In the genomic region with DNA sequence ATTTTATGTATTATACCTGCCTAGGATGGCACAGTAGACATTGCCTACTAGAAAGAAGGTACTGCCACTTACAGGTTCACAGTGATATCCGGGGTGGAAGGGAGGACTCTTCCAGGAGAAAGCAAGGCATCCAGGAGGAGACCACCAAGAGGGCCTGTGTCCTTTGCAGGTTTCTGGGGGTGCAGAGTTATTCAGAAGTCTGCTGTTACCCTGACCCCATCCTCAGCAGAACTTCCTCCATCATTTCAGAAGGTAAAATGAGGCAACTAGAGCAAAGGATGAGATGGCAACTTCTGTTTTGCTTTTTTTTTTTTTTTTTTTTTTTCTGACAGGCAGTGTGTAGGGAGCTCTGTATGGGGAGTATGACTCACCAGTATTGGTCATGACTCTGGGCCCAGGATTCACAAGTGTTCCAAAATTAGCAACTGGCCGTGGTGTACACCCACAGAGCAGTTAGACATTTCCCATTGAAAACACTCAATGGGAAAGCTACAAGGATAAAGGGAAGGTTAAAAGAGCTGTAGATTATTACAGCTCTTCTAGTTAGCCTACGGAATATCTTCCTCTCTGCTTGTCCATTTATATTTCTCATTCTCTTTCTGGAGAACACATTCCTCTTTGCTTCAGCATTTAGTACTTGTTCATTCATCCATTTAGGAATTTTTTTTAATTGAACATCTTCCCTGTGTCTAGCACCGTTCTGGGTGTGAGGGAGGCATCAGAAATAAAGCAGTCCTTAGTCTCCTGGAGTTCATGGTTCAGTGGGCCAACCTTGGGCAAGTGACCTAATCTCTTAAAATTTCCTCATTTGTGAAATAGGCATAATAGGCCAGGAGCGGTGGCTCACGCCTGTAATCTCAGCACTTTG, we compare ENCODE assay signal across 7 cellular contexts. TPM values are rescaled to one million over a fixed set of nuclear protein-coding genes. Genes with fewer than 3 reads are reported as not detected.
A peak's percentile ranks its signal among the peaks of the same experiment; 100 is the strongest.
DNase-seq lines count a peak whose midpoint lies in the region; ATAC-seq and TF ChIP-seq lines count a peak whose summit lies in the region.

No MANE protein-coding gene starts in this region.

- H3K9me3 ChIP-seq in HCT116 (ENCODE audit: control insufficient read depth in 1 of 2, insufficient read depth in 1 of 2, low read depth in 1 of 2, low read length in 2 of 2) (no peaks in the 10 kb centered on the region), adipocyte (ENCODE audit: control insufficient read depth, low read length) (no peaks in the 10 kb centered on the region), stomach (no peaks in the 10 kb centered on the region)

- peak; percentile 73 for DNase-seq in HCT116 (ENCODE audit: low read depth, low spot score)
- DNase-seq in MV-4-11 (lab: John Stamatoyannopoulos, UW) = peak; percentile 96
- peak; percentile 92 for DNase-seq in adipocyte (ENCODE audit: low read depth)
- peak; percentile 57 for DNase-seq in inferior parietal cortex (ENCODE audit: extremely low spot score)
- no peak for DNase-seq in stomach
- no peak for DNase-seq in cerebellar cortex (ENCODE audit: low spot score)

- H3K4me3 ChIP-seq in HCT116 (replicated peaks in 1 of 2; ENCODE audit: low read depth in 1 of 2, low read length in 2 of 2) (peak overlapping the region; percentile 11 to 46; a peak in 3 of 4 replicates), adipocyte (ENCODE audit: low read length) (peak overlapping the region; percentile 28), stomach (no peak overlapping the region)

- 0 out of 2 replicates have a peak, but pooled peaks have one; percentile 3 for TF ChIP-seq RAD21 in HCT116 (IDR thresholded peaks at IDR 0.05; ENCODE audit: low read depth)

- no peaks in the 10 kb centered on the region for H3K9me2 ChIP-seq in HCT116 (ENCODE audit: insufficient read depth)

- CTCF ChIA-PET in HCT116 (lab: Charles Lee) = interaction anchor here (0.6 kb wide), 1 partner anchor 57 kb away, joined by 3 read pairs; no protein-coding TSS in a partner anchor

- peak overlapping the region; percentile 60; the same call in 1 of the 2 replicates for H3K27ac ChIP-seq in HCT116 (ENCODE audit: low read depth, low read length)
- peak overlapping the region; percentile 12 to 87 (median 72) for H3K27ac ChIP-seq in stomach

- intact Hi-C loops in HCT116 (cut with micrococcal nuclease) (no loop called here), stomach (cut with DNase I; ENCODE audit: low total_unique reads) (no loop called here)

- no TSS peak for BruUV-seq in HCT116 (replicated peaks; lab: Mats Ljungman, UMichigan)

- TF ChIP-seq EP300 in stomach (IDR thresholded peaks at IDR 0.05) = no peak

- POLR2A ChIA-PET in HCT116 (lab: Charles Lee) = interaction anchor here (0.7 kb wide), 1 partner anchor 9 kb away, joined by 3 read pairs; no protein-coding TSS in a partner anchor

- TF ChIP-seq POLR2A in HCT116 (IDR thresholded peaks at IDR 0.05; ENCODE audit: borderline replicate concordance, extremely low read depth, insufficient read depth, insufficient read length) (no peak), stomach (IDR thresholded peaks at IDR 0.05) (no peak)

- 66 to 75% (median 72%) methylated on average over 6 of the region's 6 CpGs for WGBS in stomach, 5 donors

- RAD21 ChIA-PET in HCT116 (lab: Charles Lee; ENCODE audit: low non-redundant PET in 1 of 2, low total read pairs in 2 of 2, uncharacterized antibody in 2 of 2, unreplicated experiment in 2 of 2) = no interaction called here

- no peak for TF ChIP-seq CTCF in HCT116 (IDR thresholded peaks at IDR 0.05 in 2 of 3, conservative IDR thresholded peaks at IDR 0.05 in 1 of 3; ENCODE audit: borderline replicate concordance in 1 of 3, insufficient read depth in 1 of 3, low read depth in 2 of 3, low read length in 2 of 3)
- no peak for TF ChIP-seq CTCF in stomach (IDR thresholded peaks at IDR 0.05)

- H3K79me2 ChIP-seq in HCT116 (ENCODE audit: insufficient read depth, low read length) = no peaks in the 10 kb centered on the region

- H3K4me1 ChIP-seq in HCT116 (ENCODE audit: control insufficient read depth in 1 of 2, insufficient read depth in 2 of 2, low read length in 2 of 2) (peaks cover 30 to 54% of the 10 kb centered on the region in 2 experiments), adipocyte (ENCODE audit: control insufficient read depth, insufficient read depth, low read length) (peaks cover 30% of the 10 kb centered on the region), stomach (peaks cover 29 to 65% (median 50%) of the 10 kb centered on the region in 4 donors)

- H4K20me1 ChIP-seq in HCT116 (ENCODE audit: insufficient read depth) = no peaks in the 10 kb centered on the region

- H3K36me3 ChIP-seq in HCT116 (ENCODE audit: control insufficient read depth in 1 of 2, insufficient read depth in 2 of 2, low read length in 2 of 2) (no peaks in the 10 kb centered on the region), adipocyte (ENCODE audit: control insufficient read depth, insufficient read depth, low read length, severe bottlenecking) (no peaks in the 10 kb centered on the region), stomach (no peaks in the 10 kb centered on the region)

- H3K9ac ChIP-seq in HCT116 (ENCODE audit: low read length) = peak overlapping the region; percentile 46
- H3K9ac ChIP-seq in adipocyte (ENCODE audit: low read length) = peak overlapping the region; percentile 50

- H3K27me3 ChIP-seq in HCT116 (ENCODE audit: insufficient read depth, low read length) (no peaks in the 10 kb centered on the region), adipocyte (replicated peaks; ENCODE audit: control insufficient read depth, insufficient read depth, low read length) (no peaks in the 10 kb centered on the region), stomach (no peaks in the 10 kb centered on the region)

- H3K4me2 ChIP-seq in HCT116 (ENCODE audit: low read length) = peak overlapping the region; percentile 85

- peak overlapping the region; percentile 93 for H2AFZ ChIP-seq in HCT116 (ENCODE audit: low read depth, low read length, poor library complexity, severe bottlenecking)

- peak; percentile 63 for ATAC-seq in GM18499 (IDR thresholded peaks at IDR 0.05; ENCODE audit: insufficient read depth, unreplicated experiment)
- ATAC-seq in HCT116 = peak; percentile 95

TF ChIP-seq in HCT116, 20 proteins besides CTCF, POLR2A, EP300 and RAD21 (continues in another document):
- no peak for TF ChIP-seq TCF7L2 (IDR thresholded peaks at IDR 0.05; ENCODE audit: borderline replicate concordance, extremely low read depth, insufficient read depth, insufficient read length)
- TF ChIP-seq CEBPB (IDR thresholded peaks at IDR 0.05; ENCODE audit: low read depth) = peak; percentile 55; the same call in 1 of the 2 replicates
- TF ChIP-seq EGR1 (IDR thresholded peaks at IDR 0.05; ENCODE audit: low read depth) = 0 out of 2 replicates have a peak, but pooled peaks have one; percentile 46
- no peak for TF ChIP-seq ELF1 (IDR thresholded peaks at IDR 0.05; ENCODE audit: borderline replicate concordance, low read depth)
- peak; percentile 80 for TF ChIP-seq SP1 (IDR thresholded peaks at IDR 0.05; ENCODE audit: low read depth)
- TF ChIP-seq, protein P1, sequence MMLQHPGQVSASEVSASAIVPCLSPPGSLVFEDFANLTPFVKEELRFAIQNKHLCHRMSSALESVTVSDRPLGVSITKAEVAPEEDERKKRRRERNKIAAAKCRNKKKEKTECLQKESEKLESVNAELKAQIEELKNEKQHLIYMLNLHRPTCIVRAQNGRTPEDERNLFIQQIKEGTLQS (IDR thresholded peaks at IDR 0.05) = 0 out of 2 replicates have a peak, but pooled peaks have one; percentile 10
- TF ChIP-seq SRF (IDR thresholded peaks at IDR 0.05; ENCODE audit: low read depth) = peak; percentile 52; the same call in 1 of the 2 replicates
- no peak for TF ChIP-seq REST (IDR thresholded peaks at IDR 0.05; ENCODE audit: low read depth)
- TF ChIP-seq, protein P2, sequence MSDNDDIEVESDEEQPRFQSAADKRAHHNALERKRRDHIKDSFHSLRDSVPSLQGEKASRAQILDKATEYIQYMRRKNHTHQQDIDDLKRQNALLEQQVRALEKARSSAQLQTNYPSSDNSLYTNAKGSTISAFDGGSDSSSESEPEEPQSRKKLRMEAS (IDR thresholded peaks at IDR 0.05) = peak; percentile 76
- peak; percentile 90 for TF ChIP-seq JUND (IDR thresholded peaks at IDR 0.05)
- TF ChIP-seq POLR2AphosphoS5 (IDR thresholded peaks at IDR 0.05; ENCODE audit: low read depth, low read length) = peak; percentile 68
- TF ChIP-seq CBX3 (IDR thresholded peaks at IDR 0.05; ENCODE audit: low read depth) = peak; percentile 85

RNA-seq across cellular contexts. Expression of gene PPP2R5A, which starts 50.5 kb away (rescaled TPM):
- total RNA-seq in HCT116 (2021; ENCODE audit: unreplicated experiment) = 33.1 TPM
- polyA plus RNA-seq in HCT116 (2012) = 12.9 and 15.0 TPM in 2 replicates
- 10 to 100 TPM; 38.4 to 69.6 (median 57.2) TPM for total RNA-seq in stomach
- 10 to 100 TPM; 40.4 to 72.6 (median 40.5) TPM for polyA plus RNA-seq in stomach

Comparison
In these comparisons a context has a peak if more than half of its experiments do, and no peak if none do; other contexts are left out.
1. DNase-seq: peak in HCT116 (single experiment), MV-4-11 (single experiment), adipocyte (single experiment) and inferior parietal cortex (single experiment); none in stomach (single experiment) and cerebellar cortex (single experiment).
2. H3K4me3 ChIP-seq: peak in HCT116 (2 of 2) and adipocyte (single experiment); none in stomach (0 of 4).